35 cellular contexts compared by ENCODE assay signal in genomic region chr20:5426026-5426425, GRCh38.
"Had no signal": no experiment of that assay in that cellular context is flagged by ENCODE, and none has a peak within 500 bp of the region (broad histone marks: within the 10 kb centered on the region; RNA-seq: fewer than 3 reads in every experiment).

No MANE protein-coding gene starts in this region.

- H3K9me3 ChIP-seq: MG63 had no signal

- DNase-seq: Karpas-422, Kasumi-1, MG63, MM.1S, MV-4-11, NCI-H1048, NCI-H1092, NCI-H1092 treated with DMSO at 0.1 percent for 48 hours, NCI-H1105, NCI-H1105 treated with DMSO at 0.1 percent for 48 hours, NCI-H1417, NCI-H1417 treated with DMSO at 0.1 percent for 48 hours, NCI-H1436, NCI-H1436 treated with DMSO at 0.1 percent for 48 hours, NCI-H146, NCI-H1694, NCI-H1694 treated with DMSO at 0.1 percent for 48 hours, NCI-H187, NCI-H187 treated with DMSO at 0.1 percent for 48 hours, NCI-H1930, NCI-H2029, NCI-H2029 treated with DMSO at 0.1 percent for 48 hours, NCI-H2081, NCI-H2081 treated with DMSO at 0.1 percent for 48 hours, NCI-H2107, NCI-H2171, NCI-H2171 treated with DMSO at 0.1 percent for 48 hours, NCI-H2227 treated with DMSO at 0.1 percent for 48 hours, NCI-H226, NCI-H345, NCI-H446, NCI-H446 treated with DMSO at 0.1 percent for 48 hours, NCI-H510A, NCI-H510A treated with DMSO at 0.1 percent for 48 hours, NCI-H524 had no signal

- H3K4me3 ChIP-seq: MG63 had no signal

- H3K27me3 ChIP-seq: MG63 had no signal

- H3K36me3 ChIP-seq: MG63 had no signal
